1 cellular context compared by ENCODE assay signal in the genomic region with DNA sequence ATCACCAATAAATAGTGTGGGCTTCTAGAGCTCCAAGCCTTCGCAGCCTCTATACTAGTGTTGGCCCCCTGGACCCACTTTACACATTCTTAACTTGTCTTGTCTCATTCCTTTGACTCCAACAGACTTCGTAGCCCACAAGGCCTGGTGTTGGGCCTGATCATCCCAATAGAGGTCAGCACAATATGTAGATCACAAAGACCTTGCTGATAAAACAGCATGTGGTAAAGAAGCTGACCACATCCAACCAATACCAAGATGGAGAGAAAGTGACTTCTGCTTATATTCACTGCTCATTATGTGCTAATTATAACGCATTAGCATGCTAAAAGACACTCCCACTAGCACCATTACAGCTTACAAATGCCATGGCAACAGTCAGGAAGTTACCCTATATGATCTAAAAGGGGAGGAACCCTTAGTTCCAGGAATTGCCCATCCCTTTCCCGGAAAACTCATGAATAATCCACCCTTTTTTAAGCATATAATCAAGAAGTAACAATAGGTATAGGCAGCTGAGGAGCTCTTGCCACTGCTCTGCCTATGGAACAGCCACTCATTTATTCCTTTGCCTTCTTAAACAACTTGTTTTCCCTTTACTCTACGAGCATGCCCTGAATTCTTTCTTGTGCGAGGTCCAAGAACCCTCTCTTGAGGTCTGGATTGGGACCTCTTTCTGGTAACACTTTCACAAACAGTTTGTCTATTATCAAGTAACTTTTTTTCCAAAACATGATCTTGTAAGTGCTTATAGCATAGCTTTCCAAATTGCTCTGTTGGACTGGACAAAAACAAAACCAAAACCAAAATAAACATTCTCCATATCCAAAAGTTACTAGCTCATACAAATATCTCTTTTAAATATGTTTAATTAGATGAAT.
TF ChIP-seq lines count a peak whose summit lies in the region.

No MANE protein-coding gene starts in this region.

TF ChIP-seq in GM23338, 12 proteins besides CTCF, POLR2A, EP300 and RAD21 (continued from another document):
- TF ChIP-seq NANOG (IDR thresholded peaks at IDR 0.05; ENCODE audit: borderline replicate concordance) (no peak), CREB1 (CRISPR knock-in tag; IDR thresholded peaks at IDR 0.05; ENCODE audit: low read depth) (no peak), EZH2phosphoT487 (IDR thresholded peaks at IDR 0.05; ENCODE audit: unreplicated experiment) (no peak), ZNF114 (CRISPR knock-in tag; IDR thresholded peaks at IDR 0.05) (no peak)
- TF ChIP-seq, protein P1, sequence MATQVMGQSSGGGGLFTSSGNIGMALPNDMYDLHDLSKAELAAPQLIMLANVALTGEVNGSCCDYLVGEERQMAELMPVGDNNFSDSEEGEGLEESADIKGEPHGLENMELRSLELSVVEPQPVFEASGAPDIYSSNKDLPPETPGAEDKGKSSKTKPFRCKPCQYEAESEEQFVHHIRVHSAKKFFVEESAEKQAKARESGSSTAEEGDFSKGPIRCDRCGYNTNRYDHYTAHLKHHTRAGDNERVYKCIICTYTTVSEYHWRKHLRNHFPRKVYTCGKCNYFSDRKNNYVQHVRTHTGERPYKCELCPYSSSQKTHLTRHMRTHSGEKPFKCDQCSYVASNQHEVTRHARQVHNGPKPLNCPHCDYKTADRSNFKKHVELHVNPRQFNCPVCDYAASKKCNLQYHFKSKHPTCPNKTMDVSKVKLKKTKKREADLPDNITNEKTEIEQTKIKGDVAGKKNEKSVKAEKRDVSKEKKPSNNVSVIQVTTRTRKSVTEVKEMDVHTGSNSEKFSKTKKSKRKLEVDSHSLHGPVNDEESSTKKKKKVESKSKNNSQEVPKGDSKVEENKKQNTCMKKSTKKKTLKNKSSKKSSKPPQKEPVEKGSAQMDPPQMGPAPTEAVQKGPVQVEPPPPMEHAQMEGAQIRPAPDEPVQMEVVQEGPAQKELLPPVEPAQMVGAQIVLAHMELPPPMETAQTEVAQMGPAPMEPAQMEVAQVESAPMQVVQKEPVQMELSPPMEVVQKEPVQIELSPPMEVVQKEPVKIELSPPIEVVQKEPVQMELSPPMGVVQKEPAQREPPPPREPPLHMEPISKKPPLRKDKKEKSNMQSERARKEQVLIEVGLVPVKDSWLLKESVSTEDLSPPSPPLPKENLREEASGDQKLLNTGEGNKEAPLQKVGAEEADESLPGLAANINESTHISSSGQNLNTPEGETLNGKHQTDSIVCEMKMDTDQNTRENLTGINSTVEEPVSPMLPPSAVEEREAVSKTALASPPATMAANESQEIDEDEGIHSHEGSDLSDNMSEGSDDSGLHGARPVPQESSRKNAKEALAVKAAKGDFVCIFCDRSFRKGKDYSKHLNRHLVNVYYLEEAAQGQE (IDR thresholded peaks at IDR 0.05; ENCODE audit: unreplicated experiment): no peak
